Comparison of ENCODE assay signal across 8 cellular contexts in genomic region chr14:105168496-105168978, GRCh38. TPM values are rescaled to one million over a fixed set of nuclear protein-coding genes. Genes with fewer than 3 reads are reported as not detected.
DNase-seq lines count a peak whose midpoint lies in the region; ATAC-seq lines count a peak whose summit lies in the region.

TSS of gene JAG2 (minus strand) at chr14:105168776. CDS start at chr14:105168420, 356 bp downstream.

- H3K79me2 ChIP-seq in mesendoderm (ENCODE audit: control insufficient read depth, insufficient read depth, low read length) = no peaks in the 10 kb centered on the region

- H3K4me2 ChIP-seq in mesendoderm (ENCODE audit: low read length) = peak within 1 kb of the TSS; percentile 56

- H3K36me3 ChIP-seq in mesendoderm (ENCODE audit: control insufficient read depth, insufficient read depth, low read length) = no peaks in the 10 kb centered on the region

- no peaks in the 10 kb centered on the region for H3K4me1 ChIP-seq in mesendoderm (ENCODE audit: control insufficient read depth, low read depth, low read length)

- no peaks in the 10 kb centered on the region for H3K36me3 Mint-ChIP-seq in stimulated activated memory B cell treated with anti-CD40 and anti-IgM and Interleukin-4, amounts not matched to agents 10 μg/mL and 1 μg/mL and 100 μg/mL, for 72 hours

- H3K27ac ChIP-seq in mesendoderm (ENCODE audit: low read depth, low read length) = no peak within 1 kb of the TSS

- H2BK120ac ChIP-seq in mesendoderm (ENCODE audit: low read depth, low read length) = no peak within 1 kb of the TSS

- no peaks in the 10 kb centered on the region for H3K79me1 ChIP-seq in mesendoderm (ENCODE audit: low read length)

- H3K9me3 Mint-ChIP-seq in stimulated activated memory B cell treated with anti-CD40 and anti-IgM and Interleukin-4, amounts not matched to agents 10 μg/mL and 1 μg/mL and 100 μg/mL, for 72 hours = no peaks in the 10 kb centered on the region

- WGBS in mesendoderm (ENCODE audit: extremely low coverage, insufficient coverage, low lambda C conversion rate) = no CpG with 5 or more reads among the region's 84 CpGs

- H3K4ac ChIP-seq in mesendoderm (ENCODE audit: low read depth, low read length) = no peak within 1 kb of the TSS

- no peaks in the 10 kb centered on the region for H3K27me3 ChIP-seq in mesendoderm (ENCODE audit: insufficient read depth, low read length, poor library complexity)

- no peak within 1 kb of the TSS for H3K18ac ChIP-seq in mesendoderm (ENCODE audit: low read length)

- no peak within 1 kb of the TSS for H3K23ac ChIP-seq in mesendoderm (ENCODE audit: low read length)

- H2AK5ac ChIP-seq in mesendoderm (ENCODE audit: low read length) = no peak within 1 kb of the TSS

- H4K5ac ChIP-seq in mesendoderm (ENCODE audit: low read length) = no peak within 1 kb of the TSS

- peak within 1 kb of the TSS; percentile 36 for H3K9ac ChIP-seq in mesendoderm (ENCODE audit: low read length)

- no peak within 1 kb of the TSS for H3K27ac Mint-ChIP-seq in stimulated activated memory B cell treated with anti-CD40 and anti-IgM and Interleukin-4, amounts not matched to agents 10 μg/mL and 1 μg/mL and 100 μg/mL, for 72 hours

- H3K27me3 Mint-ChIP-seq in stimulated activated memory B cell treated with anti-CD40 and anti-IgM and Interleukin-4, amounts not matched to agents 10 μg/mL and 1 μg/mL and 100 μg/mL, for 72 hours = peaks cover 35% of the 10 kb centered on the region

- no peak within 1 kb of the TSS for H4K8ac ChIP-seq in mesendoderm (ENCODE audit: low read depth, low read length)

- no peak within 1 kb of the TSS for H2BK15ac ChIP-seq in mesendoderm (replicated peaks; ENCODE audit: low read depth)

- H3K4me3 Mint-ChIP-seq in stimulated activated memory B cell treated with anti-CD40 and anti-IgM and Interleukin-4, amounts not matched to agents 10 μg/mL and 1 μg/mL and 100 μg/mL, for 72 hours = peak within 1 kb of the TSS; percentile 75

- peak; percentile 84 for DNase-seq in Daoy (ENCODE audit: low read depth)
- DNase-seq in NAMALWA (ENCODE audit: low spot score) = peak; percentile 66
- peak; percentile 46 to 51 for DNase-seq in activated CD4-positive, alpha-beta T cell treated with anti-CD3 and anti-CD28 coated beads, Interleukin-2, amount 50 U/mL, for 4 hours
- DNase-seq in ecto neural progenitor cell (ENCODE audit: low spot score) = peak; percentile 74
- DNase-seq in mesendoderm = peak; percentile 54
- DNase-seq in GF-D8 (lab: John Stamatoyannopoulos, UW) = no peak

- no peak within 1 kb of the TSS for H3K4me3 ChIP-seq in mesendoderm (ENCODE audit: low read length)

- peak within 1 kb of the TSS; percentile 73 for H3K56ac ChIP-seq in mesendoderm (ENCODE audit: low read length)

- no peak for ATAC-seq in stimulated activated memory B cell treated with anti-CD40 and anti-IgM and Interleukin-4, amounts not matched to agents 10 μg/mL and 1 μg/mL and 100 μg/mL, for 72 hours
- no peak for ATAC-seq in HG02623 (IDR thresholded peaks at IDR 0.05; ENCODE audit: unreplicated experiment)

- peaks cover 28% of the 10 kb centered on the region for H3K4me1 Mint-ChIP-seq in stimulated activated memory B cell treated with anti-CD40 and anti-IgM and Interleukin-4, amounts not matched to agents 10 μg/mL and 1 μg/mL and 100 μg/mL, for 72 hours

- H2BK5ac ChIP-seq in mesendoderm (ENCODE audit: low read length) = no peak within 1 kb of the TSS

RNA-seq across cellular contexts. Expression of gene JAG2, which starts in this region (rescaled TPM):
- 5.1 and 6.3 TPM in 2 replicates for total RNA-seq in Daoy (2014; rRNA removed; shearing (Covaris generic))
- polyA plus RNA-seq in mesendoderm (2013, experiment 1 of 2) = 0.56 TPM
- polyA plus RNA-seq in mesendoderm (2013, experiment 2 of 2) = 0.73 TPM
